In the genomic region with DNA sequence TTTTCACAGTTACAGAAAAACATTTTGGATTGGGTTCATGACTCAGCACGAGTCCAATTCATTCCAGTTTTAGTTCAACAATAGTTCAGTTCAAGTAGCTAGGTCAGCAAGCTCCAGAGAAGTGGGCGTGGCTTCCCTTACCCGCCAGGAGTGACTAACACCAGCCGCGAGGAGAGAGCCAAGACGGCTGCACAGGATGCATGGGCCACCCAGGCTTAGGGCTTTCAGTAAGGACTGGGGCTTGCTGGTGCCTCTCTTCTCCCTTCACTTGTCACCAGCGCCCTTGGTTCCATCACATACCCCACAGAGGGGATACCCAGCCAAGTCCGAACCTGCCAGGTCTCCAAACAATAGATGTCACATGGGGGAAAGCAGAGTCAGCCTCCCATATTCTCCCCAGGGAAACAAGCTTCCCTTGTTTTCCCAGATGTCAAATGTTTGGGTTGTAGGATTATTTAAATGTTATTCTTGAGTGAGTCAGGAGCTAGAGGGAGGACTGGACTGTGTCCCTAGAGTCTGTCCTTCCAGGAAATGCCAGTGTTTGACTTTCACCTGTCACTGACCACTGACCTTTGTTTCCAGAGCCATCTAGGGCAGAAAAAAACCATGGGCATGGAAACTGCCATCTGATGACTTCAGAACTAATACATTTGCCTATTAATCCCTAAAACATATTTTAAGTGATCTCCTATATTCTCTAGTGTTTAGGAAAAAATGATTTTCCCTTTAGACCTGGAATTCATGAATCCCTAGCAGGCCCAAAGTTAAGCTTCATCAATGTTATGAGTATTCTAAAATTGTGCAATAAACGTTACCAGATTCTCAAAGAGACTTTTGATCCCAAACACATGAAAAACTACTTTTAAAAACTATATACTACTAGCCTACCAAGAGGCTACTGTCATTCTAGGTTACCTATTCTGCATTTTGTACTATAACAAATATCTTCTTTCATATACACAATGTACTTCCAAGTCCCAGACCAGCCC, we compare ENCODE assay signal across 8 cellular contexts. TPM values are rescaled to one million over a fixed set of nuclear protein-coding genes. Genes with fewer than 3 reads are reported as not detected.
DNase-seq lines count a peak whose midpoint lies in the region; TF ChIP-seq lines count a peak whose summit lies in the region.

No MANE protein-coding gene starts in this region.

- peaks cover 77% of the 10 kb centered on the region for H3K36me3 Mint-ChIP-seq in endothelial cell (ENCODE audit: low read depth, unreplicated experiment)
- peaks cover 8% of the 10 kb centered on the region for H3K36me3 Mint-ChIP-seq in glutamatergic neuron (ENCODE audit: unreplicated experiment)

- peaks cover 5% of the 10 kb centered on the region; the same call in 1 of the 2 replicates for H3K4me1 ChIP-seq in HEK293 (ENCODE audit: control insufficient read depth, insufficient read depth, low read length)
- H3K4me1 ChIP-seq in mesodermal cell (ENCODE audit: control insufficient read depth, insufficient read depth, low read length, poor library complexity, severe bottlenecking) = peaks cover 28% of the 10 kb centered on the region
- peaks cover 23% of the 10 kb centered on the region for H3K4me1 ChIP-seq in suprapubic skin

- TF ChIP-seq CTCF in HEK293 (tag by site-specific recombination; IDR thresholded peaks at IDR 0.05) = no peak
- TF ChIP-seq CTCF in endothelial cell (IDR thresholded peaks at IDR 0.05; ENCODE audit: unreplicated experiment) = no peak
- no peak for TF ChIP-seq CTCF in suprapubic skin (IDR thresholded peaks at IDR 0.05)
- TF ChIP-seq CTCF in glutamatergic neuron (IDR thresholded peaks at IDR 0.05; ENCODE audit: partially characterized antibody, unreplicated experiment) = no peak

- H3K4me3 Mint-ChIP-seq in endothelial cell (ENCODE audit: unreplicated experiment) (no peak overlapping the region), glutamatergic neuron (ENCODE audit: unreplicated experiment) (no peak overlapping the region)

- CTCF ChIA-PET in HEK293 (lab: Yijun Ruan, JAX) = interaction anchor here (0.7 kb wide), 2 partner anchors 142 to 1200 kb away, joined by 3 read pairs; no protein-coding TSS in a partner anchor

- POLR2A ChIA-PET in HEK293 (lab: Yijun Ruan, JAX) = no interaction called here

- H3K4me3 ChIP-seq in HEK293 (ENCODE audit: low read depth, low read length) = no peak overlapping the region
- no peak overlapping the region for H3K4me3 ChIP-seq in mesodermal cell (ENCODE audit: extremely low read depth, insufficient read depth, low read length, poor library complexity, severe bottlenecking)
- H3K4me3 ChIP-seq in suprapubic skin = no peak overlapping the region

- H3K27me3 Mint-ChIP-seq in endothelial cell (ENCODE audit: unreplicated experiment) (peaks cover 5% of the 10 kb centered on the region), glutamatergic neuron (ENCODE audit: unreplicated experiment) (peaks cover 3% of the 10 kb centered on the region)

- no peaks in the 10 kb centered on the region for H3K9me3 ChIP-seq in HEK293 (ENCODE audit: control insufficient read depth, insufficient read depth, low read depth, low read length)
- no peaks in the 10 kb centered on the region for H3K9me3 ChIP-seq in mesodermal cell (ENCODE audit: control insufficient read depth, low read length)
- H3K9me3 ChIP-seq in suprapubic skin = no peaks in the 10 kb centered on the region

- H3K27ac Mint-ChIP-seq in endothelial cell (ENCODE audit: unreplicated experiment) = peak overlapping the region; percentile 8
- H3K27ac Mint-ChIP-seq in glutamatergic neuron (ENCODE audit: unreplicated experiment) = no peak overlapping the region

- H3K27me3 ChIP-seq in suprapubic skin = no peaks in the 10 kb centered on the region

- H3K36me3 ChIP-seq in HEK293 (ENCODE audit: control insufficient read depth in 2 of 2, insufficient read depth in 1 of 2, low read length in 2 of 2) (no peaks in the 10 kb centered on the region), mesodermal cell (ENCODE audit: control insufficient read depth, insufficient read depth, low read length) (peaks cover 95% of the 10 kb centered on the region), suprapubic skin (no peaks in the 10 kb centered on the region)

- H3K27ac ChIP-seq in HEK293 (ENCODE audit: extremely low read depth, low read depth, low read length) (no peak overlapping the region), mesodermal cell (ENCODE audit: low read depth, low read length, severe bottlenecking) (peak overlapping the region; percentile 77), suprapubic skin (peak overlapping the region; percentile 70)

- no peak for TF ChIP-seq POLR2A in suprapubic skin (IDR thresholded peaks at IDR 0.05)

- H3K4me1 Mint-ChIP-seq in endothelial cell (ENCODE audit: unreplicated experiment) (peaks cover 2% of the 10 kb centered on the region), glutamatergic neuron (ENCODE audit: low read depth, unreplicated experiment) (peaks cover 19% of the 10 kb centered on the region)

- WGBS in mesodermal cell (ENCODE audit: insufficient coverage in 2 of 2), 2 experiments = 80 to 88% methylated on average over 5 to 6 of the region's 9 CpGs
- 24% methylated on average over 8 of the region's 9 CpGs for WGBS in suprapubic skin

- DNase-seq in SW 1271 (lab: John Stamatoyannopoulos, UW) (peak; percentile 62 to 80), endothelial cell (ENCODE audit: low spot score) (no peak), suprapubic skin (ENCODE audit: low spot score in 2 of 2) (peak; percentile 94 to 95), glutamatergic neuron (no peak), NCI-H2196 treated with DMSO at 0.1 percent for 48 hours (lab: John Stamatoyannopoulos, UW; ENCODE audit: unreplicated experiment) (no peak), NCI-H146 (lab: John Stamatoyannopoulos, UW) (no peak)

- H3K9me3 Mint-ChIP-seq in endothelial cell (ENCODE audit: unreplicated experiment) = no peaks in the 10 kb centered on the region
- no peaks in the 10 kb centered on the region for H3K9me3 Mint-ChIP-seq in glutamatergic neuron (ENCODE audit: unreplicated experiment)

- TF ChIP-seq EP300 in suprapubic skin (IDR thresholded peaks at IDR 0.05) = no peak

TF ChIP-seq in HEK293, 187 proteins besides CTCF, POLR2A, EP300 and RAD21:
- TF ChIP-seq, protein P1, sequence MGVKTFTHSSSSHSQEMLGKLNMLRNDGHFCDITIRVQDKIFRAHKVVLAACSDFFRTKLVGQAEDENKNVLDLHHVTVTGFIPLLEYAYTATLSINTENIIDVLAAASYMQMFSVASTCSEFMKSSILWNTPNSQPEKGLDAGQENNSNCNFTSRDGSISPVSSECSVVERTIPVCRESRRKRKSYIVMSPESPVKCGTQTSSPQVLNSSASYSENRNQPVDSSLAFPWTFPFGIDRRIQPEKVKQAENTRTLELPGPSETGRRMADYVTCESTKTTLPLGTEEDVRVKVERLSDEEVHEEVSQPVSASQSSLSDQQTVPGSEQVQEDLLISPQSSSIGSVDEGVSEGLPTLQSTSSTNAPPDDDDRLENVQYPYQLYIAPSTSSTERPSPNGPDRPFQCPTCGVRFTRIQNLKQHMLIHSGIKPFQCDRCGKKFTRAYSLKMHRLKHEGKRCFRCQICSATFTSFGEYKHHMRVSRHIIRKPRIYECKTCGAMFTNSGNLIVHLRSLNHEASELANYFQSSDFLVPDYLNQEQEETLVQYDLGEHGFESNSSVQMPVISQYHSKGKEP (tag by site-specific recombination; IDR thresholded peaks at IDR 0.05) = peak; percentile 27; the same call in 1 of the 2 replicates
- TF ChIP-seq GLIS2 (tag by site-specific recombination; IDR thresholded peaks at IDR 0.05) (0 out of 2 replicates have a peak, but pooled peaks have one; percentile 21), PRDM1 (tag by site-specific recombination; IDR thresholded peaks at IDR 0.05) (peak; percentile 31; the same call in 1 of the 2 replicates), ZNF645 (tag by site-specific recombination; IDR thresholded peaks at IDR 0.05) (no peak), WT1 (tag by site-specific recombination; IDR thresholded peaks at IDR 0.05) (peak; percentile 39; the same call in 1 of the 2 replicates), ZNF530 (tag by site-specific recombination; IDR thresholded peaks at IDR 0.05; ENCODE audit: low read depth) (no peak), ZFHX2 (tag by site-specific recombination; conservative IDR thresholded peaks at IDR 0.05) (no peak), GLIS1 (tag by site-specific recombination; IDR thresholded peaks at IDR 0.05) (peak; percentile 36; the same call in 1 of the 2 replicates), ZNF621 (tag by site-specific recombination; IDR thresholded peaks at IDR 0.05) (no peak), SP7 (tag by site-specific recombination; IDR thresholded peaks at IDR 0.05) (no peak), ZNF660 (tag by site-specific recombination; IDR thresholded peaks at IDR 0.05) (peak; percentile 100), ZIC2 (tag by site-specific recombination; IDR thresholded peaks at IDR 0.05) (peak; percentile 63), KLF9 (tag by site-specific recombination; IDR thresholded peaks at IDR 0.05; ENCODE audit: low read depth) (peak; percentile 84), ZNF600 (tag by site-specific recombination; IDR thresholded peaks at IDR 0.05) (peak; percentile 77)

RNA-seq across cellular contexts. Expression of gene NIPAL4, which starts 51.9 kb away (rescaled TPM):
- not detected for total RNA-seq in endothelial cell (ENCODE audit: unreplicated experiment)
- 3.3 TPM for polyA plus RNA-seq in mesodermal cell (2013, experiment 1 of 2)
- 2.3 TPM for polyA plus RNA-seq in mesodermal cell (2013, experiment 2 of 2)
- total RNA-seq in suprapubic skin = 100 to 1,000 TPM in 2 of 4 donors, 10 to 100 TPM in 2; 45.8 to 111 (median 86.6) TPM
- not detected for total RNA-seq in glutamatergic neuron (ENCODE audit: unreplicated experiment)

Comparison
In these comparisons a context has a peak if more than half of its experiments do, and no peak if none do; other contexts are left out.
1. DNase-seq: peak in SW 1271 (2 of 2) and suprapubic skin (2 of 2); none in endothelial cell (single experiment), glutamatergic neuron (single experiment), NCI-H2196 treated with DMSO at 0.1 percent for 48 hours (single experiment) and NCI-H146 (single experiment).
2. RNA of gene NIPAL4, which starts 51.9 kb away (total RNA-seq): 45.8 to 111 TPM in suprapubic skin; not detected in endothelial cell (single experiment) and not detected in glutamatergic neuron (single experiment); every median in the first group is over 10 times any median in the second.